ENCODE assay signal across 23 cellular contexts in the genomic region with DNA sequence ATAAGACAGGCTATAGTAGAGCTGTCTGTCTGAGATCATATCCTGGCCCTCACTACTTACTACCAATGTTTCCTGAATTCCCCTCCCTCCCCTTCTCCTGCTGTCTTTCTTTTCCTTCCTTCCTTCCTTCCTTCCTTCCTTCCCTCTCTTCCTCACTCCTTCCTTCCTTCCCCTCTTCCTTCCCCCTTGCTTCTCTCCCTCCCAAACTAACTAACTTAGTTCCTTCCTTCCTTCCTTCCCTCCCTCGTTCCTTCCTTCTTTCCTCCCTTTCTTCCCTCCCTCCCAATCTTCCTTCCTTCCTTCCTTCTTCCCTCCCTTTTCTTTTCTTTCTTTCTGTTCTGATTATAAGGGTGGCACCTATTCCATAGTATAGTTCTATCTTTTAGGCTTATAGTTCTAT.
"Had no signal": no experiment of that assay in that cellular context is flagged by ENCODE, and none has a peak within 500 bp of the region (broad histone marks: within the 10 kb centered on the region; RNA-seq: fewer than 3 reads in every experiment).

No MANE protein-coding gene starts in this region.

- H3K9me3 ChIP-seq: neutrophil, pancreas, prostate gland, stomach, suprapubic skin, testis, tibial artery, transverse colon, upper lobe of right lung, uterus had no signal

- H3K4me1 ChIP-seq: pancreas, prostate gland, suprapubic skin, testis, tibial artery, upper lobe of right lung, uterus had no signal

- H3K36me3 ChIP-seq: neutrophil, pancreas, prostate gland, stomach, suprapubic skin, tibial artery, transverse colon, upper lobe of right lung, uterus had no signal

- H3K27ac ChIP-seq: neutrophil, pancreas, prostate gland, skin epidermis, stomach, suprapubic skin, testis, tibial artery, transverse colon, upper lobe of right lung, uterus had no signal

- H3K4me3 ChIP-seq: pancreas, prostate gland, skin epidermis, stomach, suprapubic skin, testis, tibial artery, transverse colon, upper lobe of right lung, uterus had no signal

- H3K27me3 ChIP-seq: neutrophil, pancreas, stomach, suprapubic skin, testis, tibial artery, transverse colon, upper lobe of right lung, uterus had no signal

- DNase-seq: naive B cell; naive thymus-derived CD8-positive, alpha-beta T cell; nephron progenitor cell; nucleus accumbens; pancreas; right cardiac atrium; stimulated activated CD4-positive, alpha-beta T cell treated with anti-CD3 and anti-CD28 coated beads, Interleukin-15, amount 100 ng/mL, for 24 hours; stimulated activated CD4-positive, alpha-beta T cell treated with anti-CD3 and anti-CD28 coated beads, Interleukin-2, amount 100 ng/mL, for 24 hours; stimulated activated CD4-positive, alpha-beta T cell treated with anti-CD3 and anti-CD28 coated beads, Interleukin-2, amount 100 ng/mL, for 48 hours; stimulated activated CD4-positive, alpha-beta T cell treated with anti-CD3 and anti-CD28 coated beads, Interleukin-4, amount 100 ng/mL, for 24 hours; stimulated activated naive B cell treated with anti-CD40 and anti-IgM and Interleukin-4, amounts not matched to agents 10 μg/mL and 1 μg/mL and 100 μg/mL, for 72 hours; stimulated activated naive CD4-positive, alpha-beta T cell treated with Interleukin-2 at 50 U/mL for 16 hours; stomach; substantia nigra; testis; tibial artery; transverse colon; upper lobe of right lung; uterus had no signal
